1 cellular context compared by ENCODE assay signal in the genomic region with DNA sequence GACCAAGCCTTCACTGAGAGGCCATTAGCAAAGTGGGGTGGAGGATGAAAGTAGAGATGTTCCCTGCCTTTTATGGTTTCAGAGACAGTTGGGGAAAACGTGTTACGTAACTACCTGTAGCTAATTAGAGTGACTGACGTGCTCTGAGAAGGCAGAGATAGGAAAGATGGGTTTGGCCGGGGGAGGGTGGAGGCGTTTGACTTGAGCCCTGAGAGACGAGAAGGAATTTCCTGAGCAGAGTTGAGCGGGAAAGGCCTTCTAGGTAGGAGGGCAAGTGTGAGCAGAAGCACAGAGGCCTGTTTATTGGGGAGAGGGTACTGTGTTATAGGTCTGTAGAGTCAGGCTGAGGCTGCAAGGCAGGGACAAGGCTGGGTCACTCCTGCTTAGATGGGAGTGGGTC.
A peak's percentile ranks its signal among the peaks of the same experiment; 100 is the strongest.
TF ChIP-seq lines count a peak whose summit lies in the region.

No MANE protein-coding gene starts in this region.

TF ChIP-seq in H1, 55 proteins besides CTCF, POLR2A, EP300 and RAD21:
- TF ChIP-seq KDM4A (IDR thresholded peaks at IDR 0.05; ENCODE audit: low read depth, low read length, severe bottlenecking), result no peak
- TF ChIP-seq SP2 (IDR thresholded peaks at IDR 0.05; ENCODE audit: low read length), result no peak
- no peak for TF ChIP-seq BACH1 (IDR thresholded peaks at IDR 0.05; ENCODE audit: low read length)
- 0 out of 2 replicates have a peak, but pooled peaks have one; percentile 16 for TF ChIP-seq CEBPB (IDR thresholded peaks at IDR 0.05; ENCODE audit: low read depth, low read length)
